In the genomic region with DNA sequence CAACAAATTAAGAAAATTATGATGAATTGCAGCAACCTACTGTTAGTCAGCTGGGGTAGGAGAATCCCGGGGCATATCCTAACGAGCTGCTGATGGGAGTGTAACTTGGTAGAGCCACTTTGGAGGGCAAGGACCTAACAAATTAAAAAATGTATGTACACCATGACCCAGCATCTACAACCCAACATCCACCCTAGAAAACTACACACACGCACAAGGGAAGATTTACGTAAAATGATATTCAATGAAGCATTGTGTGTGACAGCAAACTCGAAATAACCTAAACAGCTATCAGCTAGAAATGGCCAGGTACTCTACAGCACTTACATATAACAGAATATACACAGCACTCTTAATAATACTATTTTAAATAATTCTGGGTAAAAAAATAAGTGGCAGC, we compare ENCODE assay signal across 14 cellular contexts. TPM values are rescaled to one million over a fixed set of nuclear protein-coding genes. Genes with fewer than 3 reads are reported as not detected.
A peak's percentile ranks its signal among the peaks of the same experiment; 100 is the strongest.
DNase-seq lines count a peak whose midpoint lies in the region; ATAC-seq and TF ChIP-seq lines count a peak whose summit lies in the region.
"Had no signal": no experiment of that assay in that cellular context is flagged by ENCODE, and none has a peak within 500 bp of the region (broad histone marks: within the 10 kb centered on the region; RNA-seq: fewer than 3 reads in every experiment).

No MANE protein-coding gene starts in this region.

- BruUV-seq in Panc1 (replicated peaks; lab: Mats Ljungman, UMichigan), result no TSS peak

- no peak for ATAC-seq in Panc1
- no peak for ATAC-seq in central memory CD8-positive, alpha-beta T cell (replicated peaks; ENCODE audit: extremely low read depth, poor library complexity, severe bottlenecking)
- ATAC-seq in left colon, result no peak
- no peak for ATAC-seq in HG03045 (IDR thresholded peaks at IDR 0.05; ENCODE audit: unreplicated experiment)

- POLR2A ChIA-PET in activated CD4-positive, alpha-beta T cell treated with anti-CD3 and anti-CD28 coated beads, Interleukin-2, amount 10 ng/mL, durations not matched to agents 7 days and 5 days (lab: Charles Lee), result interaction anchor here (0.7 to 1.2 kb wide), 2 partner anchors 46 to 1096 kb away, joined by 4 to 7 read pairs; no protein-coding TSS in a partner anchor
- POLR2A ChIA-PET in Panc1 (lab: Charles Lee), result no interaction called here

- peak overlapping the region; percentile 81 for H3K27ac Mint-ChIP-seq in activated CD4-positive, alpha-beta T cell treated with anti-CD3 and anti-CD28 coated beads, Interleukin-2, amount 10 ng/mL, durations not matched to agents 7 days and 5 days
- peak overlapping the region; percentile 80 for H3K27ac Mint-ChIP-seq in central memory CD8-positive, alpha-beta T cell (ENCODE audit: low read depth)

- peaks cover 18% of the 10 kb centered on the region for H3K36me3 Mint-ChIP-seq in activated CD4-positive, alpha-beta T cell treated with anti-CD3 and anti-CD28 coated beads, Interleukin-2, amount 10 ng/mL, durations not matched to agents 7 days and 5 days (ENCODE audit: low read depth)
- peaks cover 8% of the 10 kb centered on the region for H3K36me3 Mint-ChIP-seq in central memory CD8-positive, alpha-beta T cell (ENCODE audit: insufficient read depth)

- H3K4me1 ChIP-seq in Panc1 (ENCODE audit: control insufficient read depth, insufficient read depth, low read length), result peaks cover 33% of the 10 kb centered on the region
- H3K4me1 ChIP-seq in spleen, result peaks cover 0 to 99% (median 65%) of the 10 kb centered on the region in 6 donors
- H3K4me1 ChIP-seq: Caco-2 had no signal

- TF ChIP-seq POLR2A in spleen (IDR thresholded peaks at IDR 0.05), result no peak

- H3K4me3 Mint-ChIP-seq in activated CD4-positive, alpha-beta T cell treated with anti-CD3 and anti-CD28 coated beads, Interleukin-2, amount 10 ng/mL, durations not matched to agents 7 days and 5 days, result peak overlapping the region; percentile 80
- peak overlapping the region; percentile 81 for H3K4me3 Mint-ChIP-seq in central memory CD8-positive, alpha-beta T cell

- no peaks in the 10 kb centered on the region for H3K27me3 Mint-ChIP-seq in activated CD4-positive, alpha-beta T cell treated with anti-CD3 and anti-CD28 coated beads, Interleukin-2, amount 10 ng/mL, durations not matched to agents 7 days and 5 days
- H3K27me3 Mint-ChIP-seq in central memory CD8-positive, alpha-beta T cell, result no peaks in the 10 kb centered on the region

- no peaks in the 10 kb centered on the region for H3K36me3 ChIP-seq in Panc1 (ENCODE audit: control insufficient read depth, insufficient read depth, low read length)
- no peaks in the 10 kb centered on the region for H3K36me3 ChIP-seq in spleen

- H3K9me3 Mint-ChIP-seq in activated CD4-positive, alpha-beta T cell treated with anti-CD3 and anti-CD28 coated beads, Interleukin-2, amount 10 ng/mL, durations not matched to agents 7 days and 5 days, result peaks cover 9% of the 10 kb centered on the region
- no peaks in the 10 kb centered on the region for H3K9me3 Mint-ChIP-seq in central memory CD8-positive, alpha-beta T cell

- 58 to 77% (median 67%) methylated on average over 5 of the region's 5 CpGs for WGBS in spleen, 5 donors

- peaks cover 70% of the 10 kb centered on the region for H3K4me1 Mint-ChIP-seq in activated CD4-positive, alpha-beta T cell treated with anti-CD3 and anti-CD28 coated beads, Interleukin-2, amount 10 ng/mL, durations not matched to agents 7 days and 5 days
- peaks cover 63% of the 10 kb centered on the region for H3K4me1 Mint-ChIP-seq in central memory CD8-positive, alpha-beta T cell

- H3K9me3 ChIP-seq in Panc1 (ENCODE audit: control insufficient read depth, insufficient read depth, low read depth, low read length) (no peaks in the 10 kb centered on the region), spleen (no peaks in the 10 kb centered on the region)
- H3K9me3 ChIP-seq: Caco-2 had no signal

- CTCF ChIA-PET in activated CD4-positive, alpha-beta T cell treated with anti-CD3 and anti-CD28 coated beads, Interleukin-2, amount 10 ng/mL, durations not matched to agents 7 days and 5 days (lab: Charles Lee), result interaction anchor here (0.7 to 2.4 kb wide), 2 partner anchors 20 to 651 kb away, joined by 3 to 6 read pairs; no protein-coding TSS in a partner anchor
- CTCF ChIA-PET in Panc1 (lab: Charles Lee), result no interaction called here

- H3K27me3 ChIP-seq in Panc1 (ENCODE audit: control insufficient read depth, insufficient read depth, low read length) (no peaks in the 10 kb centered on the region), spleen (replicated peaks in 1 of 7) (no peaks in the 10 kb centered on the region)

- intact Hi-C loops in Panc1 (cut with micrococcal nuclease; ENCODE audit: unreplicated experiment), result loop anchor here (5.0 kb wide), 1 partner anchor 47 kb away; no protein-coding TSS in a partner anchor
- intact Hi-C loops in spleen (cut with DNase I; ENCODE audit: low total_unique reads), result no loop called here
- intact Hi-C loops in left colon (cut with DNase I, micrococcal nuclease), result no loop called here

- no peak for DNase-seq in activated CD4-positive, alpha-beta T cell treated with anti-CD3 and anti-CD28 coated beads, Interleukin-2, amount 10 ng/mL, durations not matched to agents 7 days and 5 days
- no peak for DNase-seq in activated CD4-positive, alpha-beta T cell treated with anti-CD3 and anti-CD28 coated beads for 4 hours
- DNase-seq in Panc1 (ENCODE audit: low read depth, low spot score) (no peak), spleen (no peak), left colon (no peak), NCI-H1048 (lab: John Stamatoyannopoulos, UW) (no peak)
- no peak for DNase-seq in central memory CD8-positive, alpha-beta T cell (ENCODE audit: low spot score in 2 of 2)
- DNase-seq: activated CD8-positive, alpha-beta memory T cell treated with anti-CD3 and anti-CD28 coated beads, Interleukin-2, amount 50 U/mL, for 4 hours; Caco-2; dermis blood vessel endothelial cell; SHP77 had no signal

- H3K4me3 ChIP-seq in Panc1 (ENCODE audit: low read depth in 2 of 2, low read length in 2 of 2) (peak overlapping the region; percentile 23 to 49), spleen (peak overlapping the region in 7 of 8 donors; percentile 4 to 67 (median 39))

- in situ Hi-C loops in Panc1 (cut with HindIII; ENCODE audit: low pct_unique_long_range_greater_than_20kb, low sequenced_read_pairs), result no loop called here

- H3K27ac ChIP-seq in Panc1 (ENCODE audit: low read length) (peak overlapping the region; percentile 71), spleen (peak overlapping the region in 7 of 8 donors; percentile 84 to 93 (median 91))

- TF ChIP-seq CTCF in Panc1 (IDR thresholded peaks at IDR 0.05) (no peak), spleen (IDR thresholded peaks at IDR 0.05 in 8 of 11, conservative IDR thresholded peaks at IDR 0.05 in 3 of 11) (no peak)

RNA-seq across cellular contexts. Expression of gene BCL2A1, which starts 1.8 kb away (rescaled TPM):
- total RNA-seq in activated CD4-positive, alpha-beta T cell treated with anti-CD3 and anti-CD28 coated beads, Interleukin-2, amount 10 ng/mL, durations not matched to agents 7 days and 5 days, result 10 to 100 TPM; 14.2 to 14.8 TPM
- total RNA-seq in Panc1 (2021; ENCODE audit: unreplicated experiment), result 4.7 TPM
- 0.52 TPM for polyA plus RNA-seq in Panc1 (2012; ENCODE audit: insufficient read length)
- 100 to 1,000 TPM in 2 of 7 donors, 10 to 100 TPM in 5; 34.4 to 180 (median 69.7) TPM for total RNA-seq in spleen
- polyA plus RNA-seq in spleen, result 10 to 100 TPM; 47.2 to 55.5 (median 52.9) TPM
- 1 to 10 TPM; 1.4 to 1.8 TPM for total RNA-seq in left colon
- total RNA-seq: A172, Caco-2, dermis blood vessel endothelial cell, MCF 10A had no signal
